8 cellular contexts compared by ENCODE assay signal in genomic region chr13:30465541-30466357, GRCh38. TPM values are rescaled to one million over a fixed set of nuclear protein-coding genes. Genes with fewer than 3 reads are reported as not detected.
DNase-seq lines count a peak whose midpoint lies in the region; ATAC-seq and TF ChIP-seq lines count a peak whose summit lies in the region.

HMGB1 (minus strand) TSS chr13:30465936; CDS start chr13:30463680, 2,256 bp downstream.

- H3K36me3 ChIP-seq in ascending aorta (peaks cover 3 to 17% of the 10 kb centered on the region in 2 donors), uterus (no peaks in the 10 kb centered on the region)

- H3K4me1 ChIP-seq in ascending aorta = peaks cover 4 to 24% of the 10 kb centered on the region in 2 donors
- H3K4me1 ChIP-seq in right cardiac atrium (ENCODE audit: control insufficient read depth, insufficient read depth, low read length) = no peaks in the 10 kb centered on the region
- peaks cover 0 to 4% of the 10 kb centered on the region in 2 donors for H3K4me1 ChIP-seq in uterus

- H3K9me3 ChIP-seq in ascending aorta = no peaks in the 10 kb centered on the region
- H3K9me3 ChIP-seq in right cardiac atrium (ENCODE audit: control insufficient read depth, low read length) = no peaks in the 10 kb centered on the region
- H3K9me3 ChIP-seq in uterus = no peaks in the 10 kb centered on the region

- H3K4me3 ChIP-seq in ascending aorta = peak within 1 kb of the TSS; percentile 98 to 100
- H3K4me3 ChIP-seq in right cardiac atrium (ENCODE audit: low read length) = peak within 1 kb of the TSS; percentile 99
- H3K4me3 ChIP-seq in uterus = peak within 1 kb of the TSS; percentile 67 to 97

- H3K27me3 Mint-ChIP-seq in T-helper 2 cell treated with Interferon-gamma antibody and Interleukin-4, amounts not matched to agents 5 μg/mL and 100 μg/mL, for 36 hours (ENCODE audit: low read depth) = peaks cover 2% of the 10 kb centered on the region

- ATAC-seq in GM18502 (IDR thresholded peaks at IDR 0.05; ENCODE audit: poor library complexity, unreplicated experiment) (peak; percentile 88), HG02970 (IDR thresholded peaks at IDR 0.05; ENCODE audit: low FRiP score, unreplicated experiment) (peak; percentile 80), right cardiac atrium (peak; percentile 98 to 99)

- H3K4me3 Mint-ChIP-seq in T-helper 2 cell treated with Interferon-gamma antibody and Interleukin-4, amounts not matched to agents 5 μg/mL and 100 μg/mL, for 36 hours = peak within 1 kb of the TSS; percentile 91

- H3K27me3 ChIP-seq in ascending aorta (no peaks in the 10 kb centered on the region), right cardiac atrium (ENCODE audit: control insufficient read depth, insufficient read depth) (no peaks in the 10 kb centered on the region), uterus (no peaks in the 10 kb centered on the region)

- H3K9me3 Mint-ChIP-seq in T-helper 2 cell treated with Interferon-gamma antibody and Interleukin-4, amounts not matched to agents 5 μg/mL and 100 μg/mL, for 36 hours = no peaks in the 10 kb centered on the region

- TF ChIP-seq POLR2A in uterus (IDR thresholded peaks at IDR 0.05) = peak; percentile 100

- WGBS in right cardiac atrium = under 1% methylated on average over 64 of the region's 64 CpGs

- DNase-seq in NCI-H1930 (lab: John Stamatoyannopoulos, UW) = peak; percentile 99
- peak; percentile 98 for DNase-seq in T-helper 2 cell treated with Interferon-gamma antibody and Interleukin-4, amounts not matched to agents 5 μg/mL and 100 μg/mL, for 36 hours (ENCODE audit: low spot score)
- DNase-seq in ascending aorta (ENCODE audit: low spot score in 2 of 2) = peak; percentile 96 to 99
- peak; percentile 98 to 99 (median 98) for DNase-seq in right cardiac atrium
- DNase-seq in pulmonary artery endothelial cell (ENCODE audit: low read depth, low spot score) = peak; percentile 95
- DNase-seq in uterus = peak; percentile 97 to 98

- peaks cover 31% of the 10 kb centered on the region for H3K4me1 Mint-ChIP-seq in T-helper 2 cell treated with Interferon-gamma antibody and Interleukin-4, amounts not matched to agents 5 μg/mL and 100 μg/mL, for 36 hours (ENCODE audit: low read depth)

- H3K36me3 Mint-ChIP-seq in T-helper 2 cell treated with Interferon-gamma antibody and Interleukin-4, amounts not matched to agents 5 μg/mL and 100 μg/mL, for 36 hours (ENCODE audit: low read depth) = peaks cover 31% of the 10 kb centered on the region

- H3K27ac ChIP-seq in ascending aorta = peak within 1 kb of the TSS; percentile 98 to 100
- H3K27ac ChIP-seq in right cardiac atrium (ENCODE audit: low read length) = peak within 1 kb of the TSS; percentile 99
- peak within 1 kb of the TSS; percentile 99 to 100 for H3K27ac ChIP-seq in uterus

- intact Hi-C loops in ascending aorta (cut with DNase I) (loop anchor here (2.0 to 10.0 kb wide), 11 partner anchors 21 to 699 kb away; partner anchors contain the start of genes HSPH1, KATNAL1 and MEDAG), right cardiac atrium (cut with DNase I) (loop anchor here in 2 of 4 donors (10.0 kb wide), 2 partner anchors 61 to 149 kb away; partner anchors contain the start of gene USPL1 (in 2 of the 2)), uterus (cut with DNase I; ENCODE audit: low total_unique reads) (loop anchor here (10.0 kb wide), 2 partner anchors 109 to 329 kb away; no protein-coding TSS in a partner anchor)

- H3K27ac Mint-ChIP-seq in T-helper 2 cell treated with Interferon-gamma antibody and Interleukin-4, amounts not matched to agents 5 μg/mL and 100 μg/mL, for 36 hours = peak within 1 kb of the TSS; percentile 99

- TF ChIP-seq CTCF in ascending aorta (IDR thresholded peaks at IDR 0.05) = no peak
- peak in 1 of 4 experiments; percentile 4 for TF ChIP-seq CTCF in uterus (IDR thresholded peaks at IDR 0.05)

RNA-seq across cellular contexts. Expression of gene HMGB1, which starts in this region (rescaled TPM):
- total RNA-seq in ascending aorta (135 TPM), right cardiac atrium (100 to 1,000 TPM; 185 to 198 (median 192) TPM), pulmonary artery endothelial cell (453 and 574 TPM in 2 replicates), uterus (100 to 1,000 TPM; 223 to 629 (median 402) TPM)
- polyA plus RNA-seq in right cardiac atrium = 259 TPM

Comparison
In these comparisons a context has a peak if more than half of its experiments do, and no peak if none do; other contexts are left out.
1. Peak in every context shown above with its lines: DNase-seq, ATAC-seq, H3K4me3 ChIP-seq and H3K27ac ChIP-seq.